Comparison of ENCODE assay signal across 9 cellular contexts in the genomic region with DNA sequence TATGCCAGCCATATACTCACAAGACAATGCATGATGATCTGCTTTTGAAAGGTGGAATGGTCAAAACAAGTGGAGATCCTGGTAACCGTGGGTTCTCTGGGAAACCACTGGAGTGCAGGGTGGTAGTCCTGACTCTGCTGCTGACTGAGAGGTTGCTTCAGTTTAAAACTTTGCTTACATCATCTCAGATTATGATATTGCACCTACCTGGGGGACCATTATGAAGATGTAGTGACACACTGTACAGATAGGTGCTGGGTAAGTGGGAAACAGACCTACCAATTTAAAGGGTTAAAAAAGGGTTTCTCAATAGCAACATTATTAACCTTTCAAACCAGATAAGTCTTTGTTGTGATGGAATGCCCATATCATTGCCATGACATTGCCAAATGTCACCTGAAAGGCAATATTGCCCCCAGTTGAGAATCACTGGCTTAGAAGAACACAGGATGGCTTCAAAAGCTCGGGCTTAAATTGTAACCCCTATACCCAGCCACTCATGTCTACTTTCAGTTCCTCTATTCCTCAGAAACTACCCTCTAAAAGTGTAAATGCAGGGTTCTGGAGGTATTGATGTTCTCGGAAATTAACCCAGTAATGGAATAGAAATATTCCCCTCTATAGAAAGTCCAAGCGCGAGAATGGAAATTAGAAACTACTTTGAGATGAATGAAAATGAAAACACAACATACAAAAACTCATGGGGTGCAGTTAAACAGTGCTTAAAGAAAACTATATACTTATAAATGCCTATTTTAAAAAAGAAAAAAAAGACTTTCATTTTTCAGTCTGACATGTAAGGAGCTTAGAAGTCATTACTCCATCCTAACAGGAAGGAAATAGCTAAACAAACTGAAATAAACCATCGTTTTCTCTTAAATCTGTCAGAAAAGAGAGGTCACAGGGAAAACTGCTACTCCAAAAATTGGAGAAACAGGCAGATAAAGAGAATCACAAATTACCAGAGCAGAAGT.
A peak's percentile ranks its signal among the peaks of the same experiment; 100 is the strongest.
DNase-seq lines count a peak whose midpoint lies in the region; ATAC-seq and TF ChIP-seq lines count a peak whose summit lies in the region.
"Had no signal": no experiment of that assay in that cellular context is flagged by ENCODE, and none has a peak within 500 bp of the region (broad histone marks: within the 10 kb centered on the region; RNA-seq: fewer than 3 reads in every experiment).

No MANE protein-coding gene starts in this region.

- H3K36me3 ChIP-seq in neural progenitor cell = no peaks in the 10 kb centered on the region
- H3K36me3 ChIP-seq: right lobe of liver had no signal

- peak overlapping the region; percentile 82 for H3K27ac Mint-ChIP-seq in activated naive CD8-positive, alpha-beta T cell treated with anti-CD3 and anti-CD28 coated beads, Interleukin-2, amount 50 U/mL, for 24 hours
- no peak overlapping the region for H3K27ac Mint-ChIP-seq in neural progenitor cell

- no peaks in the 10 kb centered on the region for H3K79me2 ChIP-seq in neural progenitor cell (ENCODE audit: low read depth)

- H3K9me3 ChIP-seq in neural progenitor cell (ENCODE audit: low read depth) = no peaks in the 10 kb centered on the region
- H3K9me3 ChIP-seq: right lobe of liver had no signal

- no peak overlapping the region for H3K9ac ChIP-seq in neural progenitor cell

- no peaks in the 10 kb centered on the region for H3K9me3 Mint-ChIP-seq in activated naive CD8-positive, alpha-beta T cell treated with anti-CD3 and anti-CD28 coated beads, Interleukin-2, amount 50 U/mL, for 24 hours
- no peaks in the 10 kb centered on the region for H3K9me3 Mint-ChIP-seq in neural progenitor cell

- H3K27me3 ChIP-seq in neural progenitor cell = no peaks in the 10 kb centered on the region
- H3K27me3 ChIP-seq: right lobe of liver had no signal

- peak overlapping the region; percentile 63 for H3K4me3 Mint-ChIP-seq in activated naive CD8-positive, alpha-beta T cell treated with anti-CD3 and anti-CD28 coated beads, Interleukin-2, amount 50 U/mL, for 24 hours
- H3K4me3 Mint-ChIP-seq in neural progenitor cell = no peak overlapping the region

- no peak for DNase-seq in activated naive CD8-positive, alpha-beta T cell treated with anti-CD3 and anti-CD28 coated beads, Interleukin-2, amount 50 U/mL, for 24 hours
- DNase-seq in NCI-H1436 treated with DMSO at 0.1 percent for 48 hours (lab: John Stamatoyannopoulos, UW) = no peak
- no peak for DNase-seq in erythroblast (lab: John Stamatoyannopoulos, UW)
- no peak for DNase-seq in NCI-H1417 treated with DMSO at 0.1 percent for 48 hours (lab: John Stamatoyannopoulos, UW)
- no peak for DNase-seq in neural progenitor cell (ENCODE audit: low spot score)
- DNase-seq: right lobe of liver had no signal

- ATAC-seq in GM18498 (IDR thresholded peaks at IDR 0.05; ENCODE audit: unreplicated experiment) = peak; percentile 86
- peak; percentile 76 for ATAC-seq in GM21381 (IDR thresholded peaks at IDR 0.05; ENCODE audit: unreplicated experiment)
- peak; percentile 85 for ATAC-seq in HG03378 (IDR thresholded peaks at IDR 0.05; ENCODE audit: unreplicated experiment)
- ATAC-seq in activated naive CD8-positive, alpha-beta T cell treated with anti-CD3 and anti-CD28 coated beads, Interleukin-2, amount 50 U/mL, for 24 hours = peak; percentile 55

- H2AFZ ChIP-seq in neural progenitor cell (replicated peaks) = no peak overlapping the region

- no peak for TF ChIP-seq POLR2A in erythroblast (IDR thresholded peaks at IDR 0.05; ENCODE audit: low read length)

- peaks cover 5% of the 10 kb centered on the region for H3K36me3 Mint-ChIP-seq in activated naive CD8-positive, alpha-beta T cell treated with anti-CD3 and anti-CD28 coated beads, Interleukin-2, amount 50 U/mL, for 24 hours (ENCODE audit: low read depth)
- no peaks in the 10 kb centered on the region for H3K36me3 Mint-ChIP-seq in neural progenitor cell

- no peak overlapping the region for H3K27ac ChIP-seq in neural progenitor cell

- no peaks in the 10 kb centered on the region for H4K20me1 ChIP-seq in neural progenitor cell (ENCODE audit: low read depth)

- no peaks in the 10 kb centered on the region for H3K27me3 Mint-ChIP-seq in activated naive CD8-positive, alpha-beta T cell treated with anti-CD3 and anti-CD28 coated beads, Interleukin-2, amount 50 U/mL, for 24 hours
- H3K27me3 Mint-ChIP-seq in neural progenitor cell (ENCODE audit: insufficient read depth, low read depth) = no peaks in the 10 kb centered on the region

- no peaks in the 10 kb centered on the region for H3K4me1 ChIP-seq in neural progenitor cell
- H3K4me1 ChIP-seq: right lobe of liver had no signal

- H3K4me1 Mint-ChIP-seq in activated naive CD8-positive, alpha-beta T cell treated with anti-CD3 and anti-CD28 coated beads, Interleukin-2, amount 50 U/mL, for 24 hours = peaks cover 68% of the 10 kb centered on the region
- H3K4me1 Mint-ChIP-seq in neural progenitor cell = no peaks in the 10 kb centered on the region

- no peak overlapping the region for H3K4me2 ChIP-seq in neural progenitor cell

- H3K4me3 ChIP-seq in neural progenitor cell = no peak overlapping the region
- H3K4me3 ChIP-seq: right lobe of liver had no signal

- no peak for TF ChIP-seq CTCF in neural progenitor cell (IDR thresholded peaks at IDR 0.05)

- no peaks in the 10 kb centered on the region for H3F3A ChIP-seq in neural progenitor cell (ENCODE audit: low read depth)
